In the genomic region with DNA sequence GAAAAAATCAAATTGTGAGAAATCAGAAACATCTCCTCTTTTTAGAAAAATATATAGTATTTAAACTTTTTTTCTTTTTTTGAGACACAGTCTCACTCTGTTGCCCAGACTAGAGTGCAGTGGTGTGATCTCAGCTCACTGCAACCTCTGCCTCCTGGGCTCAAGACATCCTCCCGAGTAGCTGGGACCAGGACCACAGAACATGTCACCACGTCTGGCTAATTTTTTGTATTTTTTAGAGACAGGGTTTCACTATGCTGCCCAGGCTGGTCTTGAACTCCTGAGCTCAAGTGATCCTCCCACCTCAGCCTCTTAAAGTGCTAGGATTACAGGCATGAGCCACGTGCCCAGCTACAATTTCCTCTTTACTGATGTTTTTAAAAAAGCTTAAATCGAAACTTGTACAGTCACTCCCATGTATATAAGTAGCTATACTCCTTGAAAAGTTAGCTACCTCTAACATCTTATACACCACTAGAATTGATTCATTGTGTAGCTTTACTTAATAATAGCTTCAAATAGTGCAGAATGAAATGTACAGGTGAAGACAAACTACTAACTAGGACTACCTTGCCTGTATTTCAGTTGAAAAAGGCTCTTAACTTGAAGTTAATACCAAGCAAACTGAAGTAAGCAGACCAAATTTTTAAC, we compare ENCODE assay signal across 19 cellular contexts. TPM values are rescaled to one million over a fixed set of nuclear protein-coding genes. Genes with fewer than 3 reads are reported as not detected.
DNase-seq lines count a peak whose midpoint lies in the region; ATAC-seq, FAIRE-seq and TF ChIP-seq lines count a peak whose summit lies in the region.
"Had no signal": no experiment of that assay in that cellular context is flagged by ENCODE, and none has a peak within 500 bp of the region (broad histone marks: within the 10 kb centered on the region; RNA-seq: fewer than 3 reads in every experiment).

No MANE protein-coding gene starts in this region.

- H3K4me1 Mint-ChIP-seq in activated T-cell treated with anti-CD3 and anti-CD28 coated beads, Interleukin-2, amount 50 U/mL, for 24 hours (ENCODE audit: low read depth) = peaks cover 67% of the 10 kb centered on the region

- in situ Hi-C loops in GM12878 (cut with MboI) = no loop called here

- H3K9me3 ChIP-seq in GM12878 (replicated peaks; ENCODE audit: control insufficient read depth, insufficient read depth, low read length) = no peaks in the 10 kb centered on the region
- H3K9me3 ChIP-seq in neutrophil = no peaks in the 10 kb centered on the region
- H3K9me3 ChIP-seq in esophagus squamous epithelium = no peaks in the 10 kb centered on the region
- H3K9me3 ChIP-seq: Peyer's patch had no signal

- ATAC-seq in GM12878 = no peak
- ATAC-seq: left ventricle myocardium superior had no signal

- CTCF ChIA-PET in GM12878 (lab: Yijun Ruan, JAX) = interaction anchor here (0.6 to 1.8 kb wide), 8 partner anchors 8 to 225 kb away, joined by 3 to 7 read pairs (median 3); no protein-coding TSS in a partner anchor

- no peak overlapping the region for H3K4me3 Mint-ChIP-seq in activated T-cell treated with anti-CD3 and anti-CD28 coated beads, Interleukin-2, amount 50 U/mL, for 24 hours

- no peaks in the 10 kb centered on the region for H3K27me3 Mint-ChIP-seq in activated T-cell treated with anti-CD3 and anti-CD28 coated beads, Interleukin-2, amount 50 U/mL, for 24 hours

- H3K79me2 ChIP-seq in GM12878 (ENCODE audit: control insufficient read depth, insufficient read depth, low read length) = no peaks in the 10 kb centered on the region

- no TSS peak for BruUV-seq in GM12878 (replicated peaks; lab: Mats Ljungman, UMichigan)

- RAD21 ChIA-PET in GM12878 (lab: Charles Lee; ENCODE audit: unreplicated experiment) = interaction anchor here (1.2 to 2.9 kb wide), 3 partner anchors 11 to 108 kb away, joined by 3 to 15 read pairs (median 5); a partner anchor contains a TSS

- no peaks in the 10 kb centered on the region for H3K4me1 ChIP-seq in GM12878 (ENCODE audit: control insufficient read depth, insufficient read depth, low read length)
- peaks cover 34 to 47% of the 10 kb centered on the region in 2 experiments for H3K4me1 ChIP-seq in neutrophil (ENCODE audit: control insufficient read depth in 1 of 2, insufficient read depth in 1 of 2, low read depth in 1 of 2, low read length in 1 of 2)
- peaks cover 0 to 53% (median 2%) of the 10 kb centered on the region in 3 donors for H3K4me1 ChIP-seq in esophagus squamous epithelium
- H3K4me1 ChIP-seq: Peyer's patch had no signal

- TF ChIP-seq RAD21 in GM12878 (IDR thresholded peaks at IDR 0.05; ENCODE audit: insufficient read depth, low read depth, low read length) = no peak

- H2AFZ ChIP-seq in GM12878 (ENCODE audit: control insufficient read depth, low read depth, low read length) = no peak overlapping the region

- H4K20me1 ChIP-seq in GM12878 (ENCODE audit: control insufficient read depth, insufficient read depth) = no peaks in the 10 kb centered on the region

- TF ChIP-seq CTCF in GM12878 (IDR thresholded peaks at IDR 0.05 in 2 of 3, conservative IDR thresholded peaks at IDR 0.05 in 1 of 3; ENCODE audit: control insufficient read depth in 2 of 3, extremely low read depth in 1 of 3, insufficient read depth in 1 of 3, low read depth in 3 of 3, low read length in 3 of 3) (no peak), neutrophil (IDR thresholded peaks at IDR 0.05) (no peak), esophagus squamous epithelium (IDR thresholded peaks at IDR 0.05) (no peak)

- SMC1A ChIA-PET in GM12878 (lab: Charles Lee; ENCODE audit: uncharacterized antibody, unreplicated experiment) = interaction anchor here (0.6 to 2.6 kb wide), 8 partner anchors 7 to 223 kb away, joined by 3 to 6 read pairs (median 3); a partner anchor contains a TSS

- no peak for TF ChIP-seq EP300 in GM12878 (IDR thresholded peaks at IDR 0.05; ENCODE audit: borderline replicate concordance in 1 of 2, control insufficient read depth in 1 of 2, low read depth in 2 of 2, low read length in 2 of 2)

- no peak for FAIRE-seq in GM12878 (lab: Jason Lieb, UNC)

- peaks cover 81% of the 10 kb centered on the region for H3K36me3 Mint-ChIP-seq in activated T-cell treated with anti-CD3 and anti-CD28 coated beads, Interleukin-2, amount 50 U/mL, for 24 hours (ENCODE audit: low read depth)

- 80% methylated on average over 4 of the region's 4 CpGs for WGBS in GM12878 (ENCODE audit: insufficient coverage, insufficient replicate concordance, low lambda C conversion rate, missing lambda C conversion rate)
- 55 to 59% methylated on average over 4 of the region's 4 CpGs for WGBS in esophagus squamous epithelium, 2 donors

- no peak overlapping the region for H3K9ac ChIP-seq in GM12878 (ENCODE audit: control insufficient read depth, insufficient read depth, low read length)

- H3K27ac Mint-ChIP-seq in activated T-cell treated with anti-CD3 and anti-CD28 coated beads, Interleukin-2, amount 50 U/mL, for 24 hours = peak overlapping the region; percentile 86

- DNase-seq in activated T-cell treated with anti-CD3 and anti-CD28 coated beads, Interleukin-2, amount 50 U/mL, for 24 hours = no peak
- DNase-seq in activated T-cell treated with anti-CD3 and anti-CD28 coated beads, Interleukin-2, amount 50 U/mL, for 48 hours = no peak
- DNase-seq in NOMO-1 treated with DMSO at 0.1 percent for 48 hours (lab: John Stamatoyannopoulos, UW; ENCODE audit: unreplicated experiment) = peak; percentile 24
- DNase-seq in GM12878 (ENCODE audit: low read depth, low spot score) = no peak
- no peak for DNase-seq in NCI-H2196 (lab: John Stamatoyannopoulos, UW; ENCODE audit: unreplicated experiment)
- no peak for DNase-seq in esophagus squamous epithelium (lab: John Stamatoyannopoulos, UW)
- no peak for DNase-seq in H4 (ENCODE audit: low spot score)
- DNase-seq: amygdala, cerebellar nuclear complex, EL, KG1, left ventricle myocardium superior, NCI-H1105 treated with DMSO at 0.1 percent for 48 hours, NCI-H2171, NCI-H774, Peyer's patch, SW 1271, WERI-Rb-1 had no signal

- POLR2A ChIA-PET in GM12878 (lab: Charles Lee) = interaction anchor here (1.6 to 1.8 kb wide), 2 partner anchors 10 to 13 kb away, joined by 4 to 13 read pairs; a partner anchor contains a TSS

- no peaks in the 10 kb centered on the region for H3K9me3 Mint-ChIP-seq in activated T-cell treated with anti-CD3 and anti-CD28 coated beads, Interleukin-2, amount 50 U/mL, for 24 hours

- H3K36me3 ChIP-seq in GM12878 (ENCODE audit: control insufficient read depth in 2 of 2, insufficient read depth in 2 of 2, low read length in 1 of 2) (peaks cover 24 to 53% of the 10 kb centered on the region in 2 experiments), neutrophil (peaks cover 81% of the 10 kb centered on the region), esophagus squamous epithelium (peaks cover 27 to 81% (median 71%) of the 10 kb centered on the region in 3 donors)

- H3K27ac ChIP-seq in GM12878 (ENCODE audit: control insufficient read depth, insufficient read depth) (no peak overlapping the region), neutrophil (peak overlapping the region; percentile 92), esophagus squamous epithelium (no peak overlapping the region)
- H3K27ac ChIP-seq: Peyer's patch, WERI-Rb-1 had no signal

- intact Hi-C loops in GM12878 (cut with micrococcal nuclease; ENCODE audit: unreplicated experiment) (no loop called here), esophagus squamous epithelium (cut with DNase I) (no loop called here)

- H3K4me2 ChIP-seq in GM12878 (ENCODE audit: control insufficient read depth, insufficient read depth) = no peak overlapping the region

- TF ChIP-seq POLR2A in GM12878 (IDR thresholded peaks at IDR 0.05; ENCODE audit: low read depth, low read length) (0 out of 2 replicates have a peak, but pooled peaks have one; percentile 21), esophagus squamous epithelium (IDR thresholded peaks at IDR 0.05) (no peak)

- H3K27me3 ChIP-seq in GM12878 (replicated peaks in 1 of 2; ENCODE audit: control insufficient read depth in 2 of 2, insufficient read depth in 2 of 2, low read length in 1 of 2) (no peaks in the 10 kb centered on the region), neutrophil (no peaks in the 10 kb centered on the region), esophagus squamous epithelium (no peaks in the 10 kb centered on the region)
- H3K27me3 ChIP-seq: Peyer's patch had no signal

- H3K4me3 ChIP-seq in GM12878 = no peak overlapping the region
- H3K4me3 ChIP-seq in neutrophil (ENCODE audit: low read depth in 1 of 2, low read length in 1 of 2) = peak overlapping the region in 1 of 2 experiments; percentile 51
- no peak overlapping the region for H3K4me3 ChIP-seq in esophagus squamous epithelium
- H3K4me3 ChIP-seq: Peyer's patch had no signal

RNA-seq across cellular contexts. Expression of a gene that starts 10.3 kb away (rescaled TPM):
- 381 and 400 TPM in 2 replicates for total RNA-seq in GM12878 (2013; cell fraction: nucleolus; rRNA removed)
- 882 and 914 TPM in 2 replicates for total RNA-seq in GM12878 (2014; rRNA removed)
- 587 and 614 TPM in 2 replicates for total RNA-seq in GM12878 (2014; rRNA removed; fragmentation: Illumina TruSeq; extraction: Trizol)
- total RNA-seq in GM12878 (2021) = 833 and 857 TPM in 2 replicates
- polyA plus RNA-seq in GM12878 (2011; ENCODE audit: low read depth) = 305 TPM
- 539 and 746 TPM in 2 replicates for polyA plus RNA-seq in GM12878 (2011; rRNA removed)
- 257 and 279 TPM in 2 replicates for polyA plus RNA-seq in GM12878 (2011; cell fraction: cytosol; rRNA removed)
- 430 and 448 TPM in 2 replicates for polyA plus RNA-seq in GM12878 (2011; cell fraction: nucleus; rRNA removed)
- 329 and 416 TPM in 2 replicates for polyA plus RNA-seq in GM12878 (2012)
- polyA plus RNA-seq in GM12878 (2014; fragmentation: Illumina TruSeq; extraction: Trizol) = 813 and 914 TPM in 2 replicates
- polyA plus RNA-seq in GM12878 (2014; fragmentation: Nextera tagmentation; extraction: Ambion mirVana) = 100 to 1,000 TPM; 210 to 317 TPM
- 395 and 419 TPM in 2 replicates for polyA plus RNA-seq in GM12878 (2014; rRNA removed)
- 1,000 to 10,000 TPM; 1,072 to 1,104 TPM for polyA plus RNA-seq in GM12878 (2016; fragmentation: Nextera tagmentation; extraction: Ambion mirVana)
- polyA minus RNA-seq in GM12878 (2011; rRNA and poly(A)+ RNA removed) = 464 and 599 TPM in 2 replicates
- 431 and 495 TPM in 2 replicates for polyA minus RNA-seq in GM12878 (2011; cell fraction: cytosol; rRNA and poly(A)+ RNA removed)
- polyA minus RNA-seq in GM12878 (2011; cell fraction: nucleus; rRNA and poly(A)+ RNA removed) = 238 and 372 TPM in 2 replicates
- total RNA-seq in esophagus squamous epithelium = 100 to 1,000 TPM; 476 to 665 (median 547) TPM
- total RNA-seq in H4 (2014; rRNA removed; shearing (Covaris generic)) = 728 and 827 TPM in 2 replicates

RNA-seq across cellular contexts. Expression of a gene that starts 47.4 kb away (rescaled TPM):
- total RNA-seq in GM12878 (2013; cell fraction: nucleolus; rRNA removed) = 37.2 and 44.3 TPM in 2 replicates
- total RNA-seq in GM12878 (2014; rRNA removed) (23.9 and 28.7 TPM in 2 replicates), GM12878 (2014; rRNA removed; fragmentation: Illumina TruSeq; extraction: Trizol) (28.9 and 33.1 TPM in 2 replicates), GM12878 (2021) (40.4 and 43.2 TPM in 2 replicates), esophagus squamous epithelium (10 to 100 TPM; 21.4 to 34.4 (median 27.0) TPM)
- 19.6 TPM for polyA plus RNA-seq in GM12878 (2011; ENCODE audit: low read depth)
- polyA plus RNA-seq in GM12878 (2011; rRNA removed) (20.5 and 29.0 TPM in 2 replicates), GM12878 (2014; fragmentation: Illumina TruSeq; extraction: Trizol) (50.0 and 50.3 TPM in 2 replicates), GM12878 (2014; fragmentation: Nextera tagmentation; extraction: Ambion mirVana) (10 to 100 TPM; 13.9 to 24.3 TPM), GM12878 (2014; rRNA removed) (24.0 and 24.6 TPM in 2 replicates), GM12878 (2016; fragmentation: Nextera tagmentation; extraction: Ambion mirVana) (10 to 100 TPM; 53.0 to 54.9 TPM)
- polyA plus RNA-seq in GM12878 (2011; cell fraction: cytosol; rRNA removed) = 14.0 and 14.5 TPM in 2 replicates
- polyA plus RNA-seq in GM12878 (2011; cell fraction: nucleus; rRNA removed) = 14.5 and 23.3 TPM in 2 replicates
- 20.5 and 24.2 TPM in 2 replicates for polyA plus RNA-seq in GM12878 (2012)
- polyA minus RNA-seq in GM12878 (2011; rRNA and poly(A)+ RNA removed) = 14.5 and 29.4 TPM in 2 replicates
- polyA minus RNA-seq in GM12878 (2011; cell fraction: cytosol; rRNA and poly(A)+ RNA removed) = 11.1 and 13.5 TPM in 2 replicates
- polyA minus RNA-seq in GM12878 (2011; cell fraction: nucleus; rRNA and poly(A)+ RNA removed) = 9.3 and 13.8 TPM in 2 replicates
- 11.7 and 17.2 TPM in 2 replicates for total RNA-seq in H4 (2014; rRNA removed; shearing (Covaris generic))

RNA-seq across cellular contexts. Expression of a gene that starts 59.4 kb away (rescaled TPM):
- 77.1 and 90.7 TPM in 2 replicates for total RNA-seq in GM12878 (2013; cell fraction: nucleolus; rRNA removed)
- total RNA-seq in GM12878 (2014; rRNA removed) (35.0 and 35.8 TPM in 2 replicates), GM12878 (2014; rRNA removed; fragmentation: Illumina TruSeq; extraction: Trizol) (35.3 and 35.9 TPM in 2 replicates), GM12878 (2021) (42.2 and 42.8 TPM in 2 replicates), esophagus squamous epithelium (10 to 100 TPM; 13.4 to 39.5 (median 25.0) TPM)
- polyA plus RNA-seq in GM12878 (2011; ENCODE audit: low read depth) = 13.7 TPM
- polyA plus RNA-seq in GM12878 (2011; rRNA removed) (86.8 and 113 TPM in 2 replicates), GM12878 (2014; fragmentation: Illumina TruSeq; extraction: Trizol) (39.3 and 51.6 TPM in 2 replicates), GM12878 (2014; fragmentation: Nextera tagmentation; extraction: Ambion mirVana) (10 to 100 TPM; 27.3 to 29.4 TPM), GM12878 (2014; rRNA removed) (27.4 and 34.4 TPM in 2 replicates), GM12878 (2016; fragmentation: Nextera tagmentation; extraction: Ambion mirVana) (10 to 100 TPM; 40.2 to 45.8 TPM)
- 28.1 and 37.7 TPM in 2 replicates for polyA plus RNA-seq in GM12878 (2011; cell fraction: cytosol; rRNA removed)
- polyA plus RNA-seq in GM12878 (2011; cell fraction: nucleus; rRNA removed) = 57.0 and 82.2 TPM in 2 replicates
- polyA plus RNA-seq in GM12878 (2012) = 18.9 and 25.7 TPM in 2 replicates
- 69.0 and 135 TPM in 2 replicates for polyA minus RNA-seq in GM12878 (2011; rRNA and poly(A)+ RNA removed)
- 23.0 TPM in 2 replicates for polyA minus RNA-seq in GM12878 (2011; cell fraction: cytosol; rRNA and poly(A)+ RNA removed)
- polyA minus RNA-seq in GM12878 (2011; cell fraction: nucleus; rRNA and poly(A)+ RNA removed) = 55.5 and 76.3 TPM in 2 replicates
- total RNA-seq in H4 (2014; rRNA removed; shearing (Covaris generic)) = 43.5 and 48.1 TPM in 2 replicates
